Comparison of ENCODE assay signal across 19 cellular contexts in genomic region chr2:17594533-17595391, GRCh38. TPM values are rescaled to one million over a fixed set of nuclear protein-coding genes. Genes with fewer than 3 reads are reported as not detected.
DNase-seq lines count a peak whose midpoint lies in the region; ATAC-seq, FAIRE-seq and TF ChIP-seq lines count a peak whose summit lies in the region.
"Had no signal": no experiment of that assay in that cellular context is flagged by ENCODE, and none has a peak within 500 bp of the region (broad histone marks: within the 10 kb centered on the region; RNA-seq: fewer than 3 reads in every experiment).

No MANE protein-coding gene starts in this region.

- no peak for TF ChIP-seq POLR2A in GM12891 (IDR thresholded peaks at IDR 0.05; ENCODE audit: low read depth, low read length)

- H3K27ac Mint-ChIP-seq in progenitor cell of endocrine pancreas, result peak overlapping the region; percentile 54
- H3K27ac Mint-ChIP-seq: activated CD4-positive, alpha-beta T cell treated with anti-CD3 and anti-CD28 coated beads for 36 hours; activated T-cell treated with anti-CD3 and anti-CD28 coated beads, Interleukin-2, amount 50 U/mL, for 72 hours; stimulated activated effector memory CD8-positive, alpha-beta T cell treated with anti-CD3 and anti-CD28 coated beads, Interleukin-12 subunit alpha, Interleukin-12 subunit beta, amount 100 ng/mL, for 72 hours had no signal

- peaks cover 17% of the 10 kb centered on the region for H3K4me1 Mint-ChIP-seq in progenitor cell of endocrine pancreas (ENCODE audit: low read depth)
- H3K4me1 Mint-ChIP-seq: activated CD4-positive, alpha-beta T cell treated with anti-CD3 and anti-CD28 coated beads for 36 hours; stimulated activated effector memory CD8-positive, alpha-beta T cell treated with anti-CD3 and anti-CD28 coated beads, Interleukin-12 subunit alpha, Interleukin-12 subunit beta, amount 100 ng/mL, for 72 hours had no signal

- no peaks in the 10 kb centered on the region for H3K27me3 ChIP-seq in foreskin keratinocyte

- H3K27me3 Mint-ChIP-seq in progenitor cell of endocrine pancreas, result peaks cover 43% of the 10 kb centered on the region
- H3K27me3 Mint-ChIP-seq: brain had no signal

- H3K9me3 Mint-ChIP-seq in progenitor cell of endocrine pancreas (ENCODE audit: low read depth), result no peaks in the 10 kb centered on the region
- H3K9me3 Mint-ChIP-seq: activated T-cell treated with anti-CD3 and anti-CD28 coated beads, Interleukin-2, amount 50 U/mL, for 72 hours; brain; stimulated activated effector memory CD8-positive, alpha-beta T cell treated with anti-CD3 and anti-CD28 coated beads, Interleukin-12 subunit alpha, Interleukin-12 subunit beta, amount 100 ng/mL, for 72 hours had no signal

- peaks cover 51% of the 10 kb centered on the region for H3K4me1 ChIP-seq in foreskin keratinocyte
- H3K4me1 ChIP-seq: psoas muscle had no signal

- peak overlapping the region; percentile 46 for H3K27ac ChIP-seq in angular gyrus (ENCODE audit: low read depth, low read length)
- H3K27ac ChIP-seq in foreskin keratinocyte, result peak overlapping the region; percentile 10
- H3K27ac ChIP-seq: C4-2B, psoas muscle had no signal

- DNase-seq in EH (ENCODE audit: low read depth) (peak; percentile 43), foreskin keratinocyte (peak in 1 of 2 donors; percentile 66), progenitor cell of endocrine pancreas (ENCODE audit: low spot score, unreplicated experiment) (no peak), globus pallidus (ENCODE audit: low spot score) (no peak), cerebellar nuclear complex (lab: John Stamatoyannopoulos, UW) (no peak), GM12891 (ENCODE audit: insufficient read length, low spot score) (no peak), SHP77 treated with DMSO at 0.1 percent for 48 hours (lab: John Stamatoyannopoulos, UW) (no peak)
- DNase-seq: activated CD4-positive, alpha-beta T cell treated with anti-CD3 and anti-CD28 coated beads for 36 hours; activated T-cell treated with anti-CD3 and anti-CD28 coated beads, Interleukin-2, amount 50 U/mL, for 72 hours; mucosa of descending colon; MV-4-11; psoas muscle; stimulated activated CD4-positive, alpha-beta T cell treated with anti-CD3 and anti-CD28 coated beads, Interleukin-4, amount 100 ng/mL, for 1 hour had no signal

- TF ChIP-seq CTCF in foreskin keratinocyte (conservative IDR thresholded peaks at IDR 0.05) (no peak), progenitor cell of endocrine pancreas (IDR thresholded peaks at IDR 0.05; ENCODE audit: unreplicated experiment) (no peak)

- H3K36me3 Mint-ChIP-seq in progenitor cell of endocrine pancreas (ENCODE audit: insufficient read depth), result no peaks in the 10 kb centered on the region
- H3K36me3 Mint-ChIP-seq: brain; stimulated activated effector memory CD8-positive, alpha-beta T cell treated with anti-CD3 and anti-CD28 coated beads, Interleukin-12 subunit alpha, Interleukin-12 subunit beta, amount 100 ng/mL, for 72 hours had no signal

- ATAC-seq in foreskin keratinocyte, result peak; percentile 57
- ATAC-seq: activated CD4-positive, alpha-beta T cell treated with anti-CD3 and anti-CD28 coated beads for 36 hours; activated T-cell treated with anti-CD3 and anti-CD28 coated beads, Interleukin-2, amount 50 U/mL, for 72 hours; mucosa of descending colon; psoas muscle; stimulated activated effector memory CD8-positive, alpha-beta T cell treated with anti-CD3 and anti-CD28 coated beads, Interleukin-12 subunit alpha, Interleukin-12 subunit beta, amount 100 ng/mL, for 72 hours had no signal

- no peak overlapping the region for H3K4me3 Mint-ChIP-seq in progenitor cell of endocrine pancreas (ENCODE audit: low read depth)
- H3K4me3 Mint-ChIP-seq: activated CD4-positive, alpha-beta T cell treated with anti-CD3 and anti-CD28 coated beads for 36 hours; activated T-cell treated with anti-CD3 and anti-CD28 coated beads, Interleukin-2, amount 50 U/mL, for 72 hours; brain; stimulated activated effector memory CD8-positive, alpha-beta T cell treated with anti-CD3 and anti-CD28 coated beads, Interleukin-12 subunit alpha, Interleukin-12 subunit beta, amount 100 ng/mL, for 72 hours had no signal

- no peak for FAIRE-seq in GM12891 (lab: Jason Lieb, UNC)

TF ChIP-seq in GM12891, 5 proteins besides CTCF, POLR2A, EP300 and RAD21:
- no peak for TF ChIP-seq TAF1 (IDR thresholded peaks at IDR 0.05; ENCODE audit: low read depth, low read length)
- no peak for TF ChIP-seq POLR2AphosphoS5 (IDR thresholded peaks at IDR 0.05; ENCODE audit: low read depth, low read length)
- no peak for TF ChIP-seq SPI1 (IDR thresholded peaks at IDR 0.05; ENCODE audit: low read depth, low read length)
- TF ChIP-seq PAX5 (IDR thresholded peaks at IDR 0.05; ENCODE audit: insufficient read depth, low read length, severe bottlenecking), result no peak
- TF ChIP-seq POU2F2 (IDR thresholded peaks at IDR 0.05; ENCODE audit: low read depth, low read length), result no peak

RNA-seq across cellular contexts. Expression of gene VSNL1, which starts 54.3 kb away (rescaled TPM):
- total RNA-seq in foreskin keratinocyte (4.2 and 5.3 TPM in 2 replicates), progenitor cell of endocrine pancreas (1.1 TPM in 2 replicates)
- polyA plus RNA-seq in foreskin keratinocyte, result 3.7 and 4.4 TPM in 2 replicates
- 0.04 TPM for polyA plus RNA-seq in GM12891 (2012; ENCODE audit: low read depth, missing spikeins)
- total RNA-seq: activated CD4-positive, alpha-beta T cell treated with anti-CD3 and anti-CD28 coated beads for 36 hours; activated T-cell treated with anti-CD3 and anti-CD28 coated beads, Interleukin-2, amount 50 U/mL, for 72 hours; HT1080; T-helper 1 cell treated with Interleukin-12 subunit alpha and Interleukin-12 subunit beta and Interleukin-4 antibody, amounts not matched to agents 30 ng/mL and 1 ng/mL, for 36 hours had no signal
